ENCODE assay signal across 8 cellular contexts in the genomic region with DNA sequence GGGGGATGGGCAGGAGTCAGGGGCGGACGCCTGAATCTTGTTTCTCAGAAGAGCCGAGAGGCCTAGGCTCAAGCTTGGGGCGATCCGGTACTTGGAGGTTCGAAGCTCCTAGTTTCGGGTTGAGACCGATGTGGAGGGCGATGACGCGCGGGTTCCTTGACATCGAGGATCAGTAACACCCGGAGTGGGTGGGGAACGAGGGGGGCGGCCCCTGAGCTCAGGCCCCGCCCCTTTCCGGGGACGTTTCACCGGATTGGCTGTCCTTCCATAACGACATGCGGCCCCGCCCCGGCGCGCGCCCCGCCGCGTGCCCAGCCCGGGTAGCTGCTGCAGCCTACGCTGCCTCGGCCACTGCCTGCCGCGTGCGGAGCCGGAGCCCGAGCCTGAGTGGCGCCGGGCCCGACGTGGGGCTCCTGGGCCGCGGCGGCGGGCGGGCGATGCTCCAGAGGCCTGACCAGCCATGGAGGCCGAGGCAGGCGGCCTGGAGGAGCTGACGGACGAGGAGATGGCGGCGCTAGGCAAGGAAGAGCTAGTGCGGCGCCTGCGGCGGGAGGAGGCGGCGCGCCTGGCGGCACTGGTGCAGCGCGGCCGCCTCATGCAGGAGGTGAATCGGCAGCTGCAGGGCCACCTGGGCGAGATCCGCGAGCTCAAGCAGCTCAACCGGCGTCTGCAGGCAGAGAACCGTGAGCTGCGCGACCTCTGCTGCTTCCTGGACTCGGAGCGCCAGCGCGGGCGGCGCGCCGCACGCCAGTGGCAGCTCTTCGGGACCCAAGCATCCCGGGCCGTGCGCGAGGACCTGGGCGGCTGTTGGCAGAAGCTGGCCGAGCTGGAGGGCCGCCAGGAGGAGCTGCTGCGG. TPM values are rescaled to one million over a fixed set of nuclear protein-coding genes. Genes with fewer than 3 reads are reported as not detected.
A peak's percentile ranks its signal among the peaks of the same experiment; 100 is the strongest.
DNase-seq lines count a peak whose midpoint lies in the region; ATAC-seq and TF ChIP-seq lines count a peak whose summit lies in the region.

Gene CCDC85B, plus strand, starts transcription at position 350 of the 856 bp plus-strand sequence. Its CDS starts 111 bp downstream, at position 461.

- H3K4me3 ChIP-seq in Caco-2 (ENCODE audit: low read depth, low read length) = peak within 1 kb of the TSS; percentile 81
- H3K4me3 ChIP-seq in OCI-LY1 (ENCODE audit: low read depth, low read length, poor library complexity, severe bottlenecking) = peak within 1 kb of the TSS; percentile 98
- peak within 1 kb of the TSS; percentile 85 for H3K4me3 ChIP-seq in endodermal cell (ENCODE audit: low read length)
- H3K4me3 ChIP-seq in mesodermal cell (ENCODE audit: extremely low read depth, insufficient read depth, low read length, poor library complexity, severe bottlenecking) = peak within 1 kb of the TSS; percentile 59

- no peaks in the 10 kb centered on the region for H3K9me2 ChIP-seq in OCI-LY1 (ENCODE audit: low read depth, low read length)

- WGBS in endodermal cell (ENCODE audit: insufficient coverage in 1 of 2, insufficient read length in 1 of 2), 2 experiments = 0 to 1% methylated on average over 51 to 92 of the region's 92 CpGs
- WGBS in mesodermal cell (ENCODE audit: insufficient coverage in 2 of 2), 2 experiments = 0 to 1% methylated on average over 61 to 86 of the region's 92 CpGs

- H3K4me1 Mint-ChIP-seq in Caco-2 (ENCODE audit: low read depth, unreplicated experiment) (peaks cover 27% of the 10 kb centered on the region), endodermal cell (peaks cover 37% of the 10 kb centered on the region)

- H3K4me1 ChIP-seq in Caco-2 = peaks cover 27% of the 10 kb centered on the region
- H3K4me1 ChIP-seq in OCI-LY1 (ENCODE audit: insufficient read depth, low read length, severe bottlenecking) = peaks cover 63% of the 10 kb centered on the region
- H3K4me1 ChIP-seq in endodermal cell (ENCODE audit: control insufficient read depth, insufficient read depth, low read length) = no peaks in the 10 kb centered on the region
- H3K4me1 ChIP-seq in mesodermal cell (ENCODE audit: control insufficient read depth, insufficient read depth, low read length, poor library complexity, severe bottlenecking) = peaks cover 48% of the 10 kb centered on the region

- TF ChIP-seq CTCF in Caco-2 (IDR thresholded peaks at IDR 0.05; ENCODE audit: insufficient read depth in 1 of 2, low read depth in 1 of 2, low read length in 1 of 2, severe bottlenecking in 1 of 2, unreplicated experiment in 1 of 2) (peak; percentile 33 to 65), OCI-LY1 (IDR thresholded peaks at IDR 0.05; ENCODE audit: low read length) (peak; percentile 16; the same call in 1 of the 2 replicates), endodermal cell (conservative IDR thresholded peaks at IDR 0.05) (peak; percentile 68)

- H3K9me3 Mint-ChIP-seq in Caco-2 (ENCODE audit: unreplicated experiment) = no peaks in the 10 kb centered on the region
- no peaks in the 10 kb centered on the region for H3K9me3 Mint-ChIP-seq in endodermal cell

- H3K4me2 ChIP-seq in OCI-LY1 (ENCODE audit: low read length) = peak within 1 kb of the TSS; percentile 100

- POLR2A ChIA-PET in Caco-2 (lab: Charles Lee) = interaction anchor here (0.5 to 2.5 kb wide), 15 partner anchors 9 to 726 kb away, joined by 3 to 33 read pairs (median 4); partner anchors contain the start of genes BANF1, CFL1, EIF1AD and FOSL1

- DNase-seq in Caco-2 = peak; percentile 96 to 98
- peak; percentile 94 for DNase-seq in HuH-7.5 (ENCODE audit: low spot score)
- peak; percentile 97 for DNase-seq in activated CD8-positive, alpha-beta memory T cell treated with anti-CD3 and anti-CD28 coated beads, Interleukin-2, amount 50 U/mL, for 24 hours (ENCODE audit: extremely low read depth)
- DNase-seq in endodermal cell = peak; percentile 97
- peak; percentile 95 for DNase-seq in stimulated activated CD8-positive, alpha-beta memory T cell treated with anti-CD3 and anti-CD28 coated beads, Interleukin-15, amount 100 ng/mL, for 24 hours (ENCODE audit: low read depth)

- H3K79me2 ChIP-seq in OCI-LY1 (ENCODE audit: insufficient read depth, low read length) = no peaks in the 10 kb centered on the region

- CTCF ChIA-PET in Caco-2 (lab: Charles Lee) = interaction anchor here (0.6 to 7.8 kb wide), 29 partner anchors 10 to 1559 kb away, joined by 3 to 241 read pairs (median 4); partner anchors contain the start of genes BANF1, CFL1, EIF1AD and FAM89B

- H3K27me3 Mint-ChIP-seq in Caco-2 (ENCODE audit: insufficient read depth, unreplicated experiment) (no peaks in the 10 kb centered on the region), endodermal cell (ENCODE audit: insufficient read depth) (peaks cover 16% of the 10 kb centered on the region)

- peaks cover 5% of the 10 kb centered on the region for H3F3A ChIP-seq in OCI-LY1 (ENCODE audit: insufficient read depth, low read length)

- H3K27ac ChIP-seq in OCI-LY1 (ENCODE audit: low read depth, low read length, poor library complexity, severe bottlenecking) (peak within 1 kb of the TSS; percentile 70), endodermal cell (ENCODE audit: low read depth, low read length) (peak within 1 kb of the TSS; percentile 24), mesodermal cell (ENCODE audit: low read depth, low read length, severe bottlenecking) (peak within 1 kb of the TSS; percentile 78)

- H3K36me3 Mint-ChIP-seq in Caco-2 (ENCODE audit: insufficient read depth, unreplicated experiment) = peaks cover 40% of the 10 kb centered on the region
- peaks cover 13% of the 10 kb centered on the region for H3K36me3 Mint-ChIP-seq in endodermal cell (ENCODE audit: low read depth)

- BruUV-seq in Caco-2 (replicated peaks; lab: Mats Ljungman, UMichigan) = no TSS peak

- no peaks in the 10 kb centered on the region for H3K9me3 ChIP-seq in Caco-2
- no peaks in the 10 kb centered on the region for H3K9me3 ChIP-seq in OCI-LY1 (ENCODE audit: low read length)
- H3K9me3 ChIP-seq in endodermal cell (ENCODE audit: control insufficient read depth, low read length) = no peaks in the 10 kb centered on the region
- no peaks in the 10 kb centered on the region for H3K9me3 ChIP-seq in mesodermal cell (ENCODE audit: control insufficient read depth, low read length)

- H3K27me3 ChIP-seq in Caco-2 (replicated peaks; ENCODE audit: control insufficient read depth, insufficient read depth, low read length) (no peaks in the 10 kb centered on the region), OCI-LY1 (ENCODE audit: insufficient read depth, low read length) (no peaks in the 10 kb centered on the region), endodermal cell (ENCODE audit: control insufficient read depth, insufficient read depth, low read length, poor library complexity, severe bottlenecking) (no peaks in the 10 kb centered on the region)

- H3K27ac Mint-ChIP-seq in Caco-2 (ENCODE audit: unreplicated experiment) (peak within 1 kb of the TSS; percentile 69), endodermal cell (peak within 1 kb of the TSS; percentile 84)

- ATAC-seq in GM21423 (IDR thresholded peaks at IDR 0.05; ENCODE audit: unreplicated experiment) = peak; percentile 48

- H3K36me3 ChIP-seq in Caco-2 (ENCODE audit: control insufficient read depth, insufficient read depth, low read length) (peaks cover 2% of the 10 kb centered on the region; the same call in 1 of the 2 replicates), OCI-LY1 (ENCODE audit: insufficient read depth, low read length) (peaks cover 11% of the 10 kb centered on the region; the same call in 1 of the 2 replicates), endodermal cell (ENCODE audit: control insufficient read depth, insufficient read depth, low read length) (peaks cover 8% of the 10 kb centered on the region), mesodermal cell (ENCODE audit: control insufficient read depth, insufficient read depth, low read length) (peaks cover 49% of the 10 kb centered on the region)

- no peak within 1 kb of the TSS for H2AFZ ChIP-seq in OCI-LY1 (ENCODE audit: low read length)

- H4K20me1 ChIP-seq in OCI-LY1 (ENCODE audit: insufficient read depth, low read length) = no peaks in the 10 kb centered on the region

- intact Hi-C loops in Caco-2 (cut with micrococcal nuclease; ENCODE audit: unreplicated experiment) = loop anchor here (2.0 kb wide), 2 partner anchors 28 to 70 kb away; partner anchors contain the start of genes C11orf68, DRAP1 and SART1

- H3K9ac ChIP-seq in OCI-LY1 (ENCODE audit: low read length) (peak within 1 kb of the TSS; percentile 85), endodermal cell (ENCODE audit: extremely low read depth, low read length, poor library complexity, severe bottlenecking) (peak within 1 kb of the TSS; percentile 59)

- peak within 1 kb of the TSS; percentile 82 for H3K4me3 Mint-ChIP-seq in Caco-2 (ENCODE audit: unreplicated experiment)
- peak within 1 kb of the TSS; percentile 96 for H3K4me3 Mint-ChIP-seq in endodermal cell

RNA-seq across cellular contexts. Expression of gene CCDC85B, which starts in this region (rescaled TPM):
- total RNA-seq in Caco-2 (2022) (13.3 and 14.7 TPM in 2 replicates), endodermal cell (10 to 100 TPM; 18.2 to 23.9 TPM)
- 15.8 TPM for polyA plus RNA-seq in endodermal cell (2013, experiment 1 of 2)
- 15.1 TPM for polyA plus RNA-seq in endodermal cell (2013, experiment 2 of 2)
- polyA plus RNA-seq in mesodermal cell (2013, experiment 1 of 2) = 22.8 TPM
- polyA plus RNA-seq in mesodermal cell (2013, experiment 2 of 2) = 20.5 TPM

Comparison
In these comparisons a context has a peak if more than half of its experiments do, and no peak if none do; other contexts are left out.
1. Peak in every context shown above with its lines: DNase-seq, ATAC-seq, H3K4me3 ChIP-seq and H3K27ac ChIP-seq.
2. CTCF ChIP-seq: peak in every context shown above with its lines; median percentile 68 in endodermal cell; 49 in Caco-2; 16 in OCI-LY1.
3. H3K27ac ChIP-seq: peak in every context shown above with its lines; median percentile 78 in mesodermal cell; 70 in OCI-LY1; 24 in endodermal cell.